In genomic region chr17:40070895-40071719, GRCh38 we compare ENCODE assay signal across 10 cellular contexts. TPM values are rescaled to one million over a fixed set of nuclear protein-coding genes. Genes with fewer than 3 reads are reported as not detected.
DNase-seq lines count a peak whose midpoint lies in the region; TF ChIP-seq lines count a peak whose summit lies in the region.
"Had no signal": no experiment of that assay in that cellular context is flagged by ENCODE, and none has a peak within 500 bp of the region (broad histone marks: within the 10 kb centered on the region; RNA-seq: fewer than 3 reads in every experiment).

No MANE protein-coding gene starts in this region.

- H3K27ac ChIP-seq in esophagus muscularis mucosa (replicated peaks in 1 of 4) (peak overlapping the region; percentile 91 to 99 (median 99)), ovary (peak overlapping the region; percentile 89 to 91)

- DNase-seq in C1 segment of cervical spinal cord (lab: John Stamatoyannopoulos, UW) (peak in 10 of 14 donors; percentile 39 to 77 (median 63)), NCI-H2196 (lab: John Stamatoyannopoulos, UW; ENCODE audit: unreplicated experiment) (peak; percentile 53), esophagus muscularis mucosa (ENCODE audit: extremely low spot score) (no peak), ovary (peak; percentile 76 to 82 (median 77)), activated gamma-delta T cell treated with Interleukin-2 at 50 U/mL for 16 hours (no peak), NCI-H2107 (lab: John Stamatoyannopoulos, UW) (no peak), AG08395 (ENCODE audit: low spot score) (no peak)
- DNase-seq in activated CD8-positive, alpha-beta memory T cell treated with anti-CD3 and anti-CD28 coated beads, Interleukin-2, amount 50 U/mL, for 48 hours: no peak
- DNase-seq: activated naive CD8-positive, alpha-beta T cell treated with anti-CD3 and anti-CD28 coated beads, Interleukin-2, amount 10 ng/mL, durations not matched to agents 7 days and 5 days; KBM-7 had no signal

- no peak for TF ChIP-seq EP300 in esophagus muscularis mucosa (IDR thresholded peaks at IDR 0.05)
- no peak for TF ChIP-seq EP300 in ovary (IDR thresholded peaks at IDR 0.05)

- WGBS in esophagus muscularis mucosa: 24% methylated on average over 12 of the region's 17 CpGs
- WGBS in ovary, 3 donors: 15 to 20% (median 18%) methylated on average over 17 of the region's 17 CpGs

- TF ChIP-seq CTCF in esophagus muscularis mucosa (IDR thresholded peaks at IDR 0.05) (no peak), ovary (IDR thresholded peaks at IDR 0.05) (no peak)

- no peak for TF ChIP-seq POLR2A in esophagus muscularis mucosa (IDR thresholded peaks at IDR 0.05; ENCODE audit: low read depth)
- no peak for TF ChIP-seq POLR2A in ovary (IDR thresholded peaks at IDR 0.05)

- H3K4me3 ChIP-seq in esophagus muscularis mucosa: peak overlapping the region; percentile 32 to 50 (median 46)
- peak overlapping the region; percentile 17 for H3K4me3 ChIP-seq in ovary

- H3K36me3 ChIP-seq in esophagus muscularis mucosa (peaks cover 5 to 12% (median 7%) of the 10 kb centered on the region in 4 donors), ovary (no peaks in the 10 kb centered on the region)

- H3K27me3 ChIP-seq in esophagus muscularis mucosa (no peaks in the 10 kb centered on the region), ovary (no peaks in the 10 kb centered on the region)

- peaks cover 92 to 100% (median 100%) of the 10 kb centered on the region in 4 donors for H3K4me1 ChIP-seq in esophagus muscularis mucosa
- H3K4me1 ChIP-seq in ovary (ENCODE audit: insufficient read depth): peaks cover 53% of the 10 kb centered on the region

- H3K9me3 ChIP-seq in esophagus muscularis mucosa (no peaks in the 10 kb centered on the region), ovary (no peaks in the 10 kb centered on the region)

- intact Hi-C loops in esophagus muscularis mucosa (cut with DNase I) (no loop called here), ovary (cut with DNase I) (loop anchor here in 2 of 4 donors (5.0 kb wide), 2 partner anchors 36 to 41 kb away; no protein-coding TSS in a partner anchor)

RNA-seq across cellular contexts. Expression of gene THRA, which starts 8.3 kb away (rescaled TPM):
- total RNA-seq in esophagus muscularis mucosa (100 to 1,000 TPM in 2 of 4 donors, 10 to 100 TPM in 2; 69.7 to 112 (median 85.2) TPM), ovary (100 to 1,000 TPM in 2 of 7 donors, 10 to 100 TPM in 5; 51.4 to 129 (median 89.3) TPM)
- 10 to 100 TPM; 77.5 to 87.2 TPM for polyA plus RNA-seq in ovary

RNA-seq across cellular contexts. Expression of gene MED24, which starts 16.9 kb away (rescaled TPM):
- 10 to 100 TPM; 33.6 to 43.6 (median 37.4) TPM for total RNA-seq in esophagus muscularis mucosa
- 10 to 100 TPM; 42.2 to 73.9 (median 66.7) TPM for total RNA-seq in ovary
- polyA plus RNA-seq in ovary: 10 to 100 TPM; 45.1 to 51.3 TPM

RNA-seq across cellular contexts. Expression of gene NR1D1, which starts 29.3 kb away (rescaled TPM):
- 10 to 100 TPM in 3 of 4 donors, 1 to 10 TPM in 1; 6.1 to 24.2 (median 14.5) TPM for total RNA-seq in esophagus muscularis mucosa
- total RNA-seq in ovary: 10 to 100 TPM; 10.7 to 73.8 (median 23.7) TPM
- polyA plus RNA-seq in ovary: 10 to 100 TPM; 11.8 to 59.0 TPM

RNA-seq across cellular contexts. Expression of gene MSL1, which starts 50.7 kb away (rescaled TPM):
- total RNA-seq in esophagus muscularis mucosa: 10 to 100 TPM; 64.1 to 86.8 (median 72.2) TPM
- 100 to 1,000 TPM in 1 of 7 donors, 10 to 100 TPM in 6; 59.6 to 110 (median 83.3) TPM for total RNA-seq in ovary
- polyA plus RNA-seq in ovary: 100 to 1,000 TPM in 1 of 2 donors, 10 to 100 TPM in 1; 60.8 to 122 TPM

RNA-seq across cellular contexts. Expression of gene CSF3, which starts 55.9 kb away (rescaled TPM):
- total RNA-seq in esophagus muscularis mucosa: 10 to 100 TPM in 1 of 4 donors, under 1 TPM in 3; 0.32 to 19.4 (median 0.58) TPM
- total RNA-seq in ovary: 100 to 1,000 TPM in 1 of 7 donors, 1 to 10 TPM in 2, under 1 TPM in 2, not detected in 2; 0.32 to 197 (median 1.7) TPM
- 1 to 10 TPM in 1 of 2 donors, not detected in 1; 1.1 TPM for polyA plus RNA-seq in ovary
- total RNA-seq: activated naive CD8-positive, alpha-beta T cell treated with anti-CD3 and anti-CD28 coated beads, Interleukin-2, amount 10 ng/mL, durations not matched to agents 7 days and 5 days had no signal

Comparison
In these comparisons a context has a peak if more than half of its experiments do, and no peak if none do; other contexts are left out.
1. DNase-seq: peak in C1 segment of cervical spinal cord (10 of 14), NCI-H2196 (single experiment) and ovary (5 of 5); none in esophagus muscularis mucosa (single experiment), activated gamma-delta T cell treated with Interleukin-2 at 50 U/mL for 16 hours (single experiment), NCI-H2107 (single experiment), activated CD8-positive, alpha-beta memory T cell treated with anti-CD3 and anti-CD28 coated beads, Interleukin-2, amount 50 U/mL, for 48 hours (single experiment) and AG08395 (single experiment).